ENCODE assay signal across 2 cellular contexts in genomic region chr22:40450651-40451050, GRCh38.
A peak's percentile ranks its signal among the peaks of the same experiment; 100 is the strongest.
TF ChIP-seq lines count a peak whose summit lies in the region.

No MANE protein-coding gene starts in this region.

TF ChIP-seq in liver, 16 proteins besides CTCF, POLR2A, EP300 and RAD21:
- peak; percentile 13 for TF ChIP-seq NR2F2 (IDR thresholded peaks at IDR 0.05)
- no peak for TF ChIP-seq YY1 (IDR thresholded peaks at IDR 0.05)
- TF ChIP-seq HNF4A (conservative IDR thresholded peaks at IDR 0.05): no peak
- no peak for TF ChIP-seq TAF1 (conservative IDR thresholded peaks at IDR 0.05)
- TF ChIP-seq, protein P1, sequence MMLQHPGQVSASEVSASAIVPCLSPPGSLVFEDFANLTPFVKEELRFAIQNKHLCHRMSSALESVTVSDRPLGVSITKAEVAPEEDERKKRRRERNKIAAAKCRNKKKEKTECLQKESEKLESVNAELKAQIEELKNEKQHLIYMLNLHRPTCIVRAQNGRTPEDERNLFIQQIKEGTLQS (IDR thresholded peaks at IDR 0.05): no peak

TF ChIP-seq in HepG2, 621 proteins besides CTCF, POLR2A, EP300 and RAD21:
- TF ChIP-seq ZNF557 (CRISPR knock-in tag; IDR thresholded peaks at IDR 0.05) (no peak), ZBTB8A (CRISPR knock-in tag; IDR thresholded peaks at IDR 0.05; ENCODE audit: borderline replicate concordance, low read depth) (no peak), ZNF274 (CRISPR knock-in tag; IDR thresholded peaks at IDR 0.05) (no peak), SRSF1 (optimal IDR thresholded peaks at IDR 0.05; ENCODE audit: low read depth, low read length) (no peak), ZNF703 (CRISPR knock-in tag; IDR thresholded peaks at IDR 0.05; ENCODE audit: borderline replicate concordance) (no peak), ZFP36L1 (CRISPR knock-in tag; IDR thresholded peaks at IDR 0.05) (no peak), SCMH1 (CRISPR knock-in tag; IDR thresholded peaks at IDR 0.05; ENCODE audit: borderline replicate concordance) (no peak), DR1 (CRISPR knock-in tag; IDR thresholded peaks at IDR 0.05) (no peak), SUZ12 (IDR thresholded peaks at IDR 0.05; ENCODE audit: low read depth, low read length) (no peak), NFE2L1 (CRISPR knock-in tag; IDR thresholded peaks at IDR 0.05; ENCODE audit: borderline replicate concordance) (no peak), ZNF598 (CRISPR knock-in tag; IDR thresholded peaks at IDR 0.05; ENCODE audit: borderline replicate concordance) (no peak), SKI (IDR thresholded peaks at IDR 0.05; ENCODE audit: partially characterized antibody) (no peak), SP140L (CRISPR knock-in tag; IDR thresholded peaks at IDR 0.05; ENCODE audit: borderline replicate concordance) (no peak), ZFP90 (CRISPR knock-in tag; IDR thresholded peaks at IDR 0.05; ENCODE audit: borderline replicate concordance) (no peak), HOMEZ (CRISPR knock-in tag; IDR thresholded peaks at IDR 0.05; ENCODE audit: low read depth) (no peak), ZNF17 (CRISPR knock-in tag; IDR thresholded peaks at IDR 0.05) (no peak), AHR (CRISPR knock-in tag; IDR thresholded peaks at IDR 0.05) (no peak)
- TF ChIP-seq, protein P2, sequence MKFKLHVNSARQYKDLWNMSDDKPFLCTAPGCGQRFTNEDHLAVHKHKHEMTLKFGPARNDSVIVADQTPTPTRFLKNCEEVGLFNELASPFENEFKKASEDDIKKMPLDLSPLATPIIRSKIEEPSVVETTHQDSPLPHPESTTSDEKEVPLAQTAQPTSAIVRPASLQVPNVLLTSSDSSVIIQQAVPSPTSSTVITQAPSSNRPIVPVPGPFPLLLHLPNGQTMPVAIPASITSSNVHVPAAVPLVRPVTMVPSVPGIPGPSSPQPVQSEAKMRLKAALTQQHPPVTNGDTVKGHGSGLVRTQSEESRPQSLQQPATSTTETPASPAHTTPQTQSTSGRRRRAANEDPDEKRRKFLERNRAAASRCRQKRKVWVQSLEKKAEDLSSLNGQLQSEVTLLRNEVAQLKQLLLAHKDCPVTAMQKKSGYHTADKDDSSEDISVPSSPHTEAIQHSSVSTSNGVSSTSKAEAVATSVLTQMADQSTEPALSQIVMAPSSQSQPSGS (CRISPR knock-in tag; IDR thresholded peaks at IDR 0.05): no peak
- TF ChIP-seq, protein P3, sequence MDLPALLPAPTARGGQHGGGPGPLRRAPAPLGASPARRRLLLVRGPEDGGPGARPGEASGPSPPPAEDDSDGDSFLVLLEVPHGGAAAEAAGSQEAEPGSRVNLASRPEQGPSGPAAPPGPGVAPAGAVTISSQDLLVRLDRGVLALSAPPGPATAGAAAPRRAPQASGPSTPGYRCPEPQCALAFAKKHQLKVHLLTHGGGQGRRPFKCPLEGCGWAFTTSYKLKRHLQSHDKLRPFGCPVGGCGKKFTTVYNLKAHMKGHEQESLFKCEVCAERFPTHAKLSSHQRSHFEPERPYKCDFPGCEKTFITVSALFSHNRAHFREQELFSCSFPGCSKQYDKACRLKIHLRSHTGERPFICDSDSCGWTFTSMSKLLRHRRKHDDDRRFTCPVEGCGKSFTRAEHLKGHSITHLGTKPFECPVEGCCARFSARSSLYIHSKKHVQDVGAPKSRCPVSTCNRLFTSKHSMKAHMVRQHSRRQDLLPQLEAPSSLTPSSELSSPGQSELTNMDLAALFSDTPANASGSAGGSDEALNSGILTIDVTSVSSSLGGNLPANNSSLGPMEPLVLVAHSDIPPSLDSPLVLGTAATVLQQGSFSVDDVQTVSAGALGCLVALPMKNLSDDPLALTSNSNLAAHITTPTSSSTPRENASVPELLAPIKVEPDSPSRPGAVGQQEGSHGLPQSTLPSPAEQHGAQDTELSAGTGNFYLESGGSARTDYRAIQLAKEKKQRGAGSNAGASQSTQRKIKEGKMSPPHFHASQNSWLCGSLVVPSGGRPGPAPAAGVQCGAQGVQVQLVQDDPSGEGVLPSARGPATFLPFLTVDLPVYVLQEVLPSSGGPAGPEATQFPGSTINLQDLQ (CRISPR knock-in tag; IDR thresholded peaks at IDR 0.05): no peak
